In genomic region chr10:77919713-77920108, GRCh38 we compare ENCODE assay signal across 15 cellular contexts. TPM values are rescaled to one million over a fixed set of nuclear protein-coding genes. Genes with fewer than 3 reads are reported as not detected.
A peak's percentile ranks its signal among the peaks of the same experiment; 100 is the strongest.
DNase-seq lines count a peak whose midpoint lies in the region; ATAC-seq, FAIRE-seq and TF ChIP-seq lines count a peak whose summit lies in the region.
"Had no signal": no experiment of that assay in that cellular context is flagged by ENCODE, and none has a peak within 500 bp of the region (broad histone marks: within the 10 kb centered on the region; RNA-seq: fewer than 3 reads in every experiment).

No MANE protein-coding gene starts in this region.

- ATAC-seq in HG02678 (IDR thresholded peaks at IDR 0.05; ENCODE audit: unreplicated experiment) (no peak), GM21737 (IDR thresholded peaks at IDR 0.05; ENCODE audit: unreplicated experiment) (no peak)
- ATAC-seq: naive thymus-derived CD4-positive, alpha-beta T cell; stimulated activated effector memory CD8-positive, alpha-beta T cell treated with anti-CD3 and anti-CD28 coated beads, Interleukin-12 subunit alpha, Interleukin-12 subunit beta, amount 100 ng/mL, for 72 hours had no signal

- no peaks in the 10 kb centered on the region for H3K27me3 ChIP-seq in bronchial epithelial cell (ENCODE audit: control insufficient read depth, insufficient read depth, low read length)
- no peaks in the 10 kb centered on the region for H3K27me3 ChIP-seq in esophagus muscularis mucosa

- intact Hi-C loops in esophagus muscularis mucosa (cut with DNase I) = no loop called here

- no peak for TF ChIP-seq POLR2A in esophagus muscularis mucosa (IDR thresholded peaks at IDR 0.05; ENCODE audit: low read depth)

- no peak for TF ChIP-seq EP300 in esophagus muscularis mucosa (IDR thresholded peaks at IDR 0.05)

- H3K4me1 ChIP-seq in esophagus muscularis mucosa = peaks cover 9 to 76% (median 73%) of the 10 kb centered on the region in 4 donors

- H3K4me3 ChIP-seq in AG10803 (ENCODE audit: low read length) (no peak overlapping the region), bronchial epithelial cell (ENCODE audit: low read depth, low read length) (no peak overlapping the region), esophagus muscularis mucosa (no peak overlapping the region)

- DNase-seq in AG10803 (ENCODE audit: low read depth) = peak; percentile 72
- DNase-seq in NCI-H226 = peak; percentile 73
- peak; percentile 81 for DNase-seq in bronchial epithelial cell (ENCODE audit: low read depth)
- DNase-seq in mesothelial cell of epicardium (ENCODE audit: low spot score in 2 of 2, unreplicated experiment in 2 of 2) = no peak
- DNase-seq in esophagus muscularis mucosa (ENCODE audit: extremely low spot score) = no peak
- no peak for DNase-seq in HT-29 (ENCODE audit: low spot score)
- DNase-seq: activated CD4-positive, alpha-beta T cell treated with anti-CD3 and anti-CD28 coated beads for 48 hours; activated gamma-delta T cell; CD4-positive, CD25-positive, alpha-beta regulatory T cell; naive thymus-derived CD4-positive, alpha-beta T cell; Right ventricle myocardium superior; stimulated activated CD4-positive, alpha-beta T cell treated with anti-CD3 and anti-CD28 coated beads, Interleukin-15, amount 100 ng/mL, for 24 hours had no signal

- H3K36me3 Mint-ChIP-seq in mesothelial cell of epicardium = peaks cover 3% of the 10 kb centered on the region
- H3K36me3 Mint-ChIP-seq: CD4-positive, CD25-positive, alpha-beta regulatory T cell; naive thymus-derived CD4-positive, alpha-beta T cell had no signal

- H3K9me3 ChIP-seq in esophagus muscularis mucosa = no peaks in the 10 kb centered on the region

- peak overlapping the region; percentile 45 for H3K27ac Mint-ChIP-seq in mesothelial cell of epicardium
- H3K27ac Mint-ChIP-seq: naive thymus-derived CD4-positive, alpha-beta T cell had no signal

- 43% methylated on average over 4 of the region's 4 CpGs for WGBS in esophagus muscularis mucosa

- no peak overlapping the region for H3K4me3 Mint-ChIP-seq in mesothelial cell of epicardium
- H3K4me3 Mint-ChIP-seq: CD4-positive, CD25-positive, alpha-beta regulatory T cell; naive thymus-derived CD4-positive, alpha-beta T cell; stimulated activated effector memory CD8-positive, alpha-beta T cell treated with anti-CD3 and anti-CD28 coated beads, Interleukin-12 subunit alpha, Interleukin-12 subunit beta, amount 100 ng/mL, for 72 hours had no signal

- no peaks in the 10 kb centered on the region for H3K27me3 Mint-ChIP-seq in mesothelial cell of epicardium (ENCODE audit: low read depth)

- no peak for TF ChIP-seq CTCF in AG10803 (conservative IDR thresholded peaks at IDR 0.05; ENCODE audit: low read length)
- no peak for TF ChIP-seq CTCF in bronchial epithelial cell (IDR thresholded peaks at IDR 0.05; ENCODE audit: insufficient read depth, low read length, severe bottlenecking)
- TF ChIP-seq CTCF in mesothelial cell of epicardium (IDR thresholded peaks at IDR 0.05; ENCODE audit: unreplicated experiment) = no peak
- TF ChIP-seq CTCF in esophagus muscularis mucosa (IDR thresholded peaks at IDR 0.05) = no peak

- H3K36me3 ChIP-seq in bronchial epithelial cell (ENCODE audit: control insufficient read depth, insufficient read depth, low read length) (peaks cover 2% of the 10 kb centered on the region), esophagus muscularis mucosa (no peaks in the 10 kb centered on the region)

- no peak for FAIRE-seq in bronchial epithelial cell (lab: Jason Lieb, UNC)

- H3K9me3 Mint-ChIP-seq in mesothelial cell of epicardium = no peaks in the 10 kb centered on the region
- H3K9me3 Mint-ChIP-seq: stimulated activated effector memory CD8-positive, alpha-beta T cell treated with anti-CD3 and anti-CD28 coated beads, Interleukin-12 subunit alpha, Interleukin-12 subunit beta, amount 100 ng/mL, for 72 hours had no signal

- H3K27ac ChIP-seq in esophagus muscularis mucosa (replicated peaks in 1 of 4) = peak overlapping the region in 1 of 4 donors; percentile 36

- peaks cover 26% of the 10 kb centered on the region for H3K4me1 Mint-ChIP-seq in mesothelial cell of epicardium

RNA-seq across cellular contexts. Expression of gene DLG5, which starts 6.8 kb away (rescaled TPM):
- total RNA-seq in bronchial epithelial cell = 38.0 and 45.3 TPM in 2 replicates
- 79.8 to 82.2 TPM (median 80.2 TPM) in 3 replicates for total RNA-seq in mesothelial cell of epicardium
- total RNA-seq in esophagus muscularis mucosa = 100 to 1,000 TPM in 1 of 4 donors, 10 to 100 TPM in 3; 55.7 to 120 (median 76.6) TPM
- total RNA-seq in HT-29 (2014; rRNA removed; shearing (Covaris generic)) = 17.9 and 24.9 TPM in 2 replicates

Comparison
In these comparisons a context has a peak if more than half of its experiments do, and no peak if none do; other contexts are left out.
1. DNase-seq: peak in AG10803 (single experiment), NCI-H226 (single experiment) and bronchial epithelial cell (single experiment); none in mesothelial cell of epicardium (0 of 2), esophagus muscularis mucosa (single experiment) and HT-29 (single experiment).